8 cellular contexts compared by ENCODE assay signal in genomic region chr5:177005619-177006264, GRCh38. TPM values are rescaled to one million over a fixed set of nuclear protein-coding genes. Genes with fewer than 3 reads are reported as not detected.
DNase-seq lines count a peak whose midpoint lies in the region; ATAC-seq and TF ChIP-seq lines count a peak whose summit lies in the region.

No MANE protein-coding gene starts in this region.

- H3K4me1 ChIP-seq in heart right ventricle: peaks cover 0 to 45% (median 27%) of the 10 kb centered on the region in 9 donors
- peaks cover 22% of the 10 kb centered on the region for H3K4me1 ChIP-seq in upper lobe of right lung

- peaks cover 0 to 3% (median 0%) of the 10 kb centered on the region in 3 donors for H3K9me3 Mint-ChIP-seq in IgD-negative memory B cell
- H3K9me3 Mint-ChIP-seq in activated naive CD8-positive, alpha-beta T cell treated with anti-CD3 and anti-CD28 coated beads for 36 hours: no peaks in the 10 kb centered on the region

- WGBS in heart right ventricle, 2 donors: 1% methylated on average over 47 to 51 of the region's 51 CpGs

- H3K36me3 ChIP-seq in heart right ventricle (no peaks in the 10 kb centered on the region), upper lobe of right lung (no peaks in the 10 kb centered on the region)

- H3K27me3 ChIP-seq in heart right ventricle (no peaks in the 10 kb centered on the region), upper lobe of right lung (no peaks in the 10 kb centered on the region)

- peaks cover 23 to 31% (median 26%) of the 10 kb centered on the region in 3 donors for H3K4me1 Mint-ChIP-seq in IgD-negative memory B cell
- H3K4me1 Mint-ChIP-seq in activated naive CD8-positive, alpha-beta T cell treated with anti-CD3 and anti-CD28 coated beads for 36 hours: peaks cover 23% of the 10 kb centered on the region

- no peaks in the 10 kb centered on the region for H3K27me3 Mint-ChIP-seq in IgD-negative memory B cell
- H3K27me3 Mint-ChIP-seq in activated naive CD8-positive, alpha-beta T cell treated with anti-CD3 and anti-CD28 coated beads for 36 hours: no peaks in the 10 kb centered on the region

- H3K4me3 Mint-ChIP-seq in IgD-negative memory B cell: peak overlapping the region; percentile 88 to 99 (median 97)
- peak overlapping the region; percentile 92 for H3K4me3 Mint-ChIP-seq in activated naive CD8-positive, alpha-beta T cell treated with anti-CD3 and anti-CD28 coated beads for 36 hours

- TF ChIP-seq CTCF in heart right ventricle (IDR thresholded peaks at IDR 0.05): peak in 8 of 9 donors; percentile 30 to 80 (median 61)
- TF ChIP-seq CTCF in upper lobe of right lung (IDR thresholded peaks at IDR 0.05): peak; percentile 66

- H3K9me3 ChIP-seq in heart right ventricle: no peaks in the 10 kb centered on the region
- H3K9me3 ChIP-seq in upper lobe of right lung: no peaks in the 10 kb centered on the region

- H3K27ac Mint-ChIP-seq in IgD-negative memory B cell: peak overlapping the region; percentile 92 to 100 (median 96)
- peak overlapping the region; percentile 92 for H3K27ac Mint-ChIP-seq in activated naive CD8-positive, alpha-beta T cell treated with anti-CD3 and anti-CD28 coated beads for 36 hours

- DNase-seq in DMS 273 (lab: John Stamatoyannopoulos, UW; ENCODE audit: unreplicated experiment): peak; percentile 93
- peak; percentile 65 for DNase-seq in activated naive CD8-positive, alpha-beta T cell treated with anti-CD3 and anti-CD28 coated beads for 36 hours
- peak; percentile 74 to 76 for DNase-seq in heart right ventricle
- DNase-seq in posterior cingulate gyrus: peak; percentile 64 to 96 (median 76)
- peak; percentile 89 for DNase-seq in upper lobe of right lung

- H3K36me3 Mint-ChIP-seq in IgD-negative memory B cell: no peaks in the 10 kb centered on the region
- H3K36me3 Mint-ChIP-seq in activated naive CD8-positive, alpha-beta T cell treated with anti-CD3 and anti-CD28 coated beads for 36 hours: peaks cover 14% of the 10 kb centered on the region

- intact Hi-C loops in heart right ventricle (cut with DNase I) (no loop called here), posterior cingulate gyrus (cut with DNase I) (no loop called here), upper lobe of right lung (cut with DNase I) (no loop called here)

- ATAC-seq in GM21515 (IDR thresholded peaks at IDR 0.05; ENCODE audit: unreplicated experiment): peak; percentile 47
- peak; percentile 87 for ATAC-seq in SK-N-SH treated with all-trans-retinoic acid at 6 μM for 48 hours
- ATAC-seq in heart right ventricle: peak; percentile 67 to 86 (median 81)
- ATAC-seq in upper lobe of right lung: peak; percentile 82

- H3K4me3 ChIP-seq in heart right ventricle (peak overlapping the region; percentile 66 to 99 (median 92)), upper lobe of right lung (peak overlapping the region; percentile 81)

- H3K27ac ChIP-seq in heart right ventricle (peak overlapping the region; percentile 66 to 99 (median 97)), upper lobe of right lung (peak overlapping the region; percentile 93)

TF ChIP-seq in SK-N-SH treated with all-trans-retinoic acid at 6 μM for 48 hours, 23 proteins besides CTCF, POLR2A, EP300 and RAD21:
- no peak for TF ChIP-seq ARNTL (CRISPR knock-in tag; IDR thresholded peaks at IDR 0.05; ENCODE audit: borderline replicate concordance, low read depth)
- TF ChIP-seq ZNF565 (CRISPR knock-in tag; conservative IDR thresholded peaks at IDR 0.05; ENCODE audit: low read depth): no peak
- no peak for TF ChIP-seq ISL1 (CRISPR knock-in tag; IDR thresholded peaks at IDR 0.05)
- no peak for TF ChIP-seq CSDC2 (CRISPR knock-in tag; IDR thresholded peaks at IDR 0.05)
- TF ChIP-seq TOX (CRISPR knock-in tag; IDR thresholded peaks at IDR 0.05; ENCODE audit: borderline replicate concordance): no peak
- no peak for TF ChIP-seq ESRRG (CRISPR knock-in tag; IDR thresholded peaks at IDR 0.05)
- TF ChIP-seq TSHZ2 (CRISPR knock-in tag; IDR thresholded peaks at IDR 0.05): no peak

RNA-seq across cellular contexts. Expression of gene UIMC1, which starts 0.8 kb away (rescaled TPM):
- polyA plus RNA-seq in IgD-negative memory B cell (37.3 TPM), heart right ventricle (10 to 100 TPM; 24.0 to 25.0 TPM)
- total RNA-seq in activated naive CD8-positive, alpha-beta T cell treated with anti-CD3 and anti-CD28 coated beads for 36 hours: 10 to 100 TPM; 43.6 to 50.0 TPM
- total RNA-seq in heart right ventricle (10 to 100 TPM; 25.2 to 45.5 (median 36.8) TPM), upper lobe of right lung (35.4 TPM)

RNA-seq across cellular contexts. Expression of gene ZNF346, which starts 16.8 kb away (rescaled TPM):
- polyA plus RNA-seq in IgD-negative memory B cell: 17.7 TPM
- total RNA-seq in activated naive CD8-positive, alpha-beta T cell treated with anti-CD3 and anti-CD28 coated beads for 36 hours: 10 to 100 TPM; 16.7 to 18.2 TPM
- 10 to 100 TPM in 2 of 10 donors, 1 to 10 TPM in 8; 7.2 to 11.0 (median 8.7) TPM for total RNA-seq in heart right ventricle
- polyA plus RNA-seq in heart right ventricle: 1 to 10 TPM; 4.8 to 6.7 TPM
- total RNA-seq in upper lobe of right lung: 12.9 TPM

Comparison
In these comparisons a context has a peak if more than half of its experiments do, and no peak if none do; other contexts are left out.
1. Peak in every context shown above with its lines: DNase-seq, ATAC-seq, H3K4me3 ChIP-seq and H3K27ac ChIP-seq.